ENCODE assay signal across 14 cellular contexts in the genomic region with DNA sequence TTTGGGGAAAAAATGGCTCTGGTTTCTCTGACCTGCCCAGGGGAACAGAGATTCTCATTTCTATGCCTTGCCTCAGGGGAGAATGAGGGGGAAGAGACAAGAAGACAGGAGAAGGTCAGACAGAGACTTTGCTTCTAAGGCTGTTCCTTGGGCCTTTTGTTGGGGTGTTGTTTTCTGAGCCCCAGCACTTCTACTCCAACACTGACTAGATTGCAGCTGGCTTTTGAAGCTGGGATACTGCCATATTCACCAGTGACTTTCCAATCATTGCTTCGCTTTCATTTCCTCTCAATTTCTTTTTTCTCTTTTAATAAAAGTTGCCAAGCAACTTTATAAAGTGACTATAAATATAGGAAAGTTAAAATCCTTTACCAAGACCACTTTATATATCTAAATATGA.
DNase-seq lines count a peak whose midpoint lies in the region; TF ChIP-seq lines count a peak whose summit lies in the region.
"Had no signal": no experiment of that assay in that cellular context is flagged by ENCODE, and none has a peak within 500 bp of the region (broad histone marks: within the 10 kb centered on the region; RNA-seq: fewer than 3 reads in every experiment).

No MANE protein-coding gene starts in this region.

- H3K36me3 Mint-ChIP-seq in brain, result no peaks in the 10 kb centered on the region
- peaks cover 4% of the 10 kb centered on the region for H3K36me3 Mint-ChIP-seq in neural crest cell (ENCODE audit: low read depth)
- H3K36me3 Mint-ChIP-seq: CD4-positive, alpha-beta memory T cell had no signal

- no peaks in the 10 kb centered on the region for H3K27me3 Mint-ChIP-seq in brain
- H3K27me3 Mint-ChIP-seq in neural crest cell (ENCODE audit: low read depth), result no peaks in the 10 kb centered on the region

- H3K4me3 Mint-ChIP-seq in brain (no peak overlapping the region), neural crest cell (no peak overlapping the region)
- H3K4me3 Mint-ChIP-seq: CD4-positive, alpha-beta memory T cell; GM23338 had no signal

- H3K27ac Mint-ChIP-seq in brain, result peak overlapping the region in 4 of 5 experiments; percentile 72 to 93 (median 87)
- peak overlapping the region; percentile 51 for H3K27ac Mint-ChIP-seq in neural crest cell (ENCODE audit: unreplicated experiment)
- H3K27ac Mint-ChIP-seq: CD4-positive, alpha-beta memory T cell; GM23338 had no signal

- no peaks in the 10 kb centered on the region for H3K27me3 ChIP-seq in esophagus (ENCODE audit: control insufficient read depth in 1 of 2, insufficient read depth in 2 of 2, low read length in 2 of 2)
- no peaks in the 10 kb centered on the region for H3K27me3 ChIP-seq in vagina
- H3K27me3 ChIP-seq: BE2C had no signal

- 44 to 69% methylated on average over 1 of the region's 1 CpG for WGBS in esophagus, 2 donors

- H3K4me3 ChIP-seq in esophagus (ENCODE audit: low read depth in 1 of 2, low read length in 2 of 2), result peak overlapping the region; percentile 12 to 38
- H3K4me3 ChIP-seq in vagina, result no peak overlapping the region
- H3K4me3 ChIP-seq: A549, GM12878, GM23338 had no signal

- DNase-seq in neural crest cell (ENCODE audit: low read depth, low spot score) (no peak), vagina (ENCODE audit: extremely low spot score in 2 of 2) (no peak), HK-2 (ENCODE audit: unreplicated experiment) (no peak), SW 1271 (lab: John Stamatoyannopoulos, UW) (no peak)
- DNase-seq: BE2C; CD4-positive, alpha-beta memory T cell; DMS79; H7 had no signal

- H3K4me1 Mint-ChIP-seq in brain, result peaks cover 31% of the 10 kb centered on the region
- H3K4me1 Mint-ChIP-seq in neural crest cell, result peaks cover 17% of the 10 kb centered on the region

- H3K4me1 ChIP-seq in esophagus (ENCODE audit: control insufficient read depth in 2 of 2, insufficient read depth in 2 of 2, low read length in 1 of 2), result peaks cover 2 to 5% of the 10 kb centered on the region in 2 donors
- peaks cover 24% of the 10 kb centered on the region for H3K4me1 ChIP-seq in vagina
- H3K4me1 ChIP-seq: BE2C had no signal

- no peak for TF ChIP-seq CTCF in brain (conservative IDR thresholded peaks at IDR 0.05)
- TF ChIP-seq CTCF in neural crest cell (conservative IDR thresholded peaks at IDR 0.05), result no peak
- TF ChIP-seq CTCF in vagina (IDR thresholded peaks at IDR 0.05), result no peak

- peak overlapping the region; percentile 83 to 89 for H3K27ac ChIP-seq in esophagus (ENCODE audit: low read depth in 2 of 2, low read length in 1 of 2)
- peak overlapping the region; percentile 30 for H3K27ac ChIP-seq in vagina
- H3K27ac ChIP-seq: A549, C4-2B had no signal

- H3K9me3 Mint-ChIP-seq in brain (peaks cover 9 to 25% (median 19%) of the 10 kb centered on the region in 5 experiments), neural crest cell (peaks cover 7% of the 10 kb centered on the region)
- H3K9me3 Mint-ChIP-seq: CD4-positive, alpha-beta memory T cell; GM23338 had no signal

- intact Hi-C loops in vagina (cut with DNase I), result no loop called here

- H3K36me3 ChIP-seq in esophagus (ENCODE audit: control insufficient read depth in 2 of 2, insufficient read depth in 2 of 2, low read length in 1 of 2) (no peaks in the 10 kb centered on the region), vagina (no peaks in the 10 kb centered on the region)
- H3K36me3 ChIP-seq: BE2C had no signal

- no peaks in the 10 kb centered on the region for H3K9me3 ChIP-seq in esophagus (ENCODE audit: control insufficient read depth in 2 of 2, insufficient read depth in 1 of 2, low read depth in 1 of 2, low read length in 1 of 2)
- H3K9me3 ChIP-seq in vagina, result no peaks in the 10 kb centered on the region
- H3K9me3 ChIP-seq: A549, BE2C had no signal

- no peak for TF ChIP-seq POLR2A in vagina (IDR thresholded peaks at IDR 0.05)

Comparison
In these comparisons a context has a peak if more than half of its experiments do, and no peak if none do; other contexts are left out.
1. H3K4me3 ChIP-seq: peak in esophagus (2 of 2); none in vagina (0 of 2).